In genomic region chr1:198641966-198642656, GRCh38 we compare ENCODE assay signal across 1 cellular context.
TF ChIP-seq lines count a peak whose summit lies in the region.

No MANE protein-coding gene starts in this region.

TF ChIP-seq in SK-N-SH, 30 proteins besides CTCF, POLR2A, EP300 and RAD21 (continued from another document):
- no peak for TF ChIP-seq USF2 (IDR thresholded peaks at IDR 0.05; ENCODE audit: borderline replicate concordance, low read depth, low read length)
- no peak for TF ChIP-seq FOXM1 (IDR thresholded peaks at IDR 0.05; ENCODE audit: low read depth)
- TF ChIP-seq JUND (IDR thresholded peaks at IDR 0.05): no peak
- TF ChIP-seq ELF1 (IDR thresholded peaks at IDR 0.05): no peak
- TF ChIP-seq MAX (IDR thresholded peaks at IDR 0.05; ENCODE audit: low read depth): no peak
- TF ChIP-seq SMC3 (IDR thresholded peaks at IDR 0.05; ENCODE audit: low read depth, low read length): no peak
- no peak for TF ChIP-seq RCOR1 (IDR thresholded peaks at IDR 0.05; ENCODE audit: low read length)
- no peak for TF ChIP-seq PBX3 (IDR thresholded peaks at IDR 0.05)
- no peak for TF ChIP-seq MEF2A (IDR thresholded peaks at IDR 0.05; ENCODE audit: borderline replicate concordance, low read depth)
- TF ChIP-seq EZH2phosphoT487 (IDR thresholded peaks at IDR 0.05; ENCODE audit: borderline replicate concordance, low read depth): no peak
- TF ChIP-seq RXRA (IDR thresholded peaks at IDR 0.05; ENCODE audit: borderline replicate concordance, low read depth): no peak
- no peak for TF ChIP-seq GABPA (IDR thresholded peaks at IDR 0.05; ENCODE audit: low read depth)
- TF ChIP-seq TAF1 (IDR thresholded peaks at IDR 0.05; ENCODE audit: borderline replicate concordance, low read depth, low read length): no peak
